Comparison of ENCODE assay signal across 34 cellular contexts in the genomic region with DNA sequence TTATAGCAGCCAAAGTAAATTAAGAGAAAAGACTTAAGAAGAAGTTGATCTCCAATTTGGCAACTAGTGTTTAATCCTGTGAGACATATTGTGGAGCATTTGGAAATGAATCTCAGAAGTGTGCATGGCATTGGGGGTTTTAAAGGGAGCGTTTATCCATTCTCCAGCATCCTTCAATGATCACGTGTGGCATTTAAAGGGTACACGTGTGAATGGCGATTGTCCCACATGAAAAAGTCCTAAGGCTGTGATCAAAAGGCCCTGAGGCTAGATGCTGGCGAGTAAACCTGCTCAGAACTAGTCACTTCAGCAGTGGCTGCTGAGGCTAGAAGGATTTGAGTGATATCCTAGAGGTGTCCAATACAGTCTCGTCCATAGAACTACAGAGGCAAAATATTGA.
"Had no signal": no experiment of that assay in that cellular context is flagged by ENCODE, and none has a peak within 500 bp of the region (broad histone marks: within the 10 kb centered on the region; RNA-seq: fewer than 3 reads in every experiment).

No MANE protein-coding gene starts in this region.

- H3K27me3 ChIP-seq: adrenal gland, ascending aorta, body of pancreas, brain microvascular endothelial cell, breast epithelium, cardiac muscle cell had no signal

- FAIRE-seq: astrocyte, bronchial epithelial cell had no signal

- H3K27ac ChIP-seq: adrenal gland, ascending aorta, body of pancreas, brain microvascular endothelial cell, breast epithelium, cardiac muscle cell had no signal

- ATAC-seq: activated naive CD4-positive, alpha-beta T cell treated with anti-CD3 and anti-CD28 coated beads, Interleukin-2, amount 50 U/mL, for 72 hours; activated naive CD8-positive, alpha-beta T cell treated with anti-CD3 and anti-CD28 coated beads, Interleukin-2, amount 50 U/mL, for 24 hours; activated T-cell treated with anti-CD3 and anti-CD28 coated beads, Interleukin-2, amount 50 U/mL, for 4 hours; activated T-cell treated with anti-CD3 and anti-CD28 coated beads, Interleukin-2, amount 50 U/mL, for 72 hours; activated T-helper 17 cell treated with anti-CD3 and anti-CD28 coated beads, Interleukin-2, amount 50 U/mL, for 72 hours; body of pancreas had no signal

- DNase-seq: activated effector memory CD4-positive, alpha-beta T cell treated with anti-CD3 and anti-CD28 coated beads, Interleukin-2, amount 50 U/mL, for 16 hours; activated effector memory CD4-positive, alpha-beta T cell treated with Interleukin-2 at 50 U/mL for 16 hours; activated gamma-delta T cell; activated gamma-delta T cell treated with Interleukin-2 at 50 U/mL for 16 hours; activated naive CD4-positive, alpha-beta T cell; activated naive CD4-positive, alpha-beta T cell treated with anti-CD3 and anti-CD28 coated beads for 36 hours; activated naive CD4-positive, alpha-beta T cell treated with anti-CD3 and anti-CD28 coated beads, Interleukin-2, amount 10 ng/mL, durations not matched to agents 7 days and 5 days; activated naive CD4-positive, alpha-beta T cell treated with anti-CD3 and anti-CD28 coated beads, Interleukin-2, amount 50 U/mL, for 16 hours; activated naive CD4-positive, alpha-beta T cell treated with Interleukin-2 at 50 U/mL for 16 hours; activated naive CD8-positive, alpha-beta T cell treated with anti-CD3 and anti-CD28 coated beads for 36 hours; activated naive CD8-positive, alpha-beta T cell treated with anti-CD3 and anti-CD28 coated beads, Interleukin-2, amount 10 ng/mL, durations not matched to agents 7 days and 5 days; activated naive CD8-positive, alpha-beta T cell treated with anti-CD3 and anti-CD28 coated beads, Interleukin-2, amount 50 U/mL, for 24 hours; activated T-cell treated with anti-CD3 and anti-CD28 coated beads, Interleukin-2, amount 50 U/mL, for 1 hour; activated T-cell treated with anti-CD3 and anti-CD28 coated beads, Interleukin-2, amount 50 U/mL, for 24 hours; activated T-cell treated with anti-CD3 and anti-CD28 coated beads, Interleukin-2, amount 50 U/mL, for 4 hours; activated T-cell treated with anti-CD3 and anti-CD28 coated beads, Interleukin-2, amount 50 U/mL, for 48 hours; activated T-cell treated with anti-CD3 and anti-CD28 coated beads, Interleukin-2, amount 50 U/mL, for 72 hours; adrenal gland; amniotic stem cell; amygdala; anterior cingulate cortex; aorta; body of pancreas; brain microvascular endothelial cell; caudate nucleus; central memory CD4-positive, alpha-beta T cell; cerebellar nuclear complex had no signal

- H3K36me3 ChIP-seq: adrenal gland, ascending aorta, brain microvascular endothelial cell, breast epithelium, cardiac muscle cell had no signal

- H3K4me1 ChIP-seq: adrenal gland, ascending aorta, body of pancreas, breast epithelium had no signal

- H3K4me3 ChIP-seq: adrenal gland, ascending aorta, body of pancreas, breast epithelium, cardiac muscle cell had no signal

- H3K9me3 ChIP-seq: adrenal gland, ascending aorta, body of pancreas, breast epithelium had no signal
